In the genomic region with DNA sequence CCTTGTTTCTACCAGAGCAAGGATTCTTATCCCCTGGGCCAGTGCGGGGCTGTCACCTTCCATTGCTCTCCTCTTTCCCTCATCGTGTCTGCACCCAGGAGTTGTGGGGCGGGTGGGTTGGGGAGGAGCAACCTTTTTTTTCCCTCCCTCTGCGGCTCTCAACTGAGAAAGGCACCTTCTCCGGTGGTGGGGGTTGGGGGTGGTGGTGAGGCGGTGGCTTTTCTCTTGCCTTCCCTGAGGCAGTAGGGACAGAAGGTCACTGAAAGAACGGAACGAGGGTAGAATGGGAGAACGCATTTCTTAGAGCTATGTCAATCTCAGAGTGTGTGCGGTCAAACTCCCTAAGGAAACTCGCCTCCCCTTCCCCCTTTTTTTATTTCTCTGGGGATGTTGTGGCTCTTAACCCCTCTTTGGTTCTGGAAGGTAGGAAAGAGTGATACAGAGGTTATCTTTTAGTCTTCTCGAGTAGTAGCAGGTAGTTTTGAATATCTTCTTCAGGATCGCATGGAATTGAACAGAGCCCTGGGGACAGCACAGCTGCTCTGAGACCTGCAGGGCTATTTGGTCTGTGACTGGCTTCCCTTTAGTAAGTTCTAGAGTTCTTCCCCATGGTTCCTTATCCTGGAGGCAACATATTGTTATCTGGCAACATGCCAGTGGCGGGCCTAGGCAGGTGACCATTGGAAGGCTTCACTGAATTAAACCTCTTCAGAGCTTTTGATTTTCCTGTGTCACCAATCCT, we compare ENCODE assay signal across 8 cellular contexts. TPM values are rescaled to one million over a fixed set of nuclear protein-coding genes. Genes with fewer than 3 reads are reported as not detected.
DNase-seq lines count a peak whose midpoint lies in the region; ATAC-seq and TF ChIP-seq lines count a peak whose summit lies in the region.

No MANE protein-coding gene starts in this region.

- H3K27ac Mint-ChIP-seq in neural crest cell (ENCODE audit: unreplicated experiment): peak overlapping the region; percentile 99

- H3F3A ChIP-seq in PC-3 (ENCODE audit: low read length, unreplicated experiment): no peaks in the 10 kb centered on the region

- no peaks in the 10 kb centered on the region for H3K27me3 Mint-ChIP-seq in neural crest cell (ENCODE audit: low read depth)

- peaks cover 45% of the 10 kb centered on the region for H4K20me1 ChIP-seq in PC-3 (ENCODE audit: low read length)

- H3K36me3 ChIP-seq in HAP-1 (replicated peaks): peaks cover 7% of the 10 kb centered on the region; the same call in 1 of the 2 replicates
- peaks cover 3% of the 10 kb centered on the region; the same call in 1 of the 2 replicates for H3K36me3 ChIP-seq in PC-3 (ENCODE audit: low read depth, low read length)
- no peaks in the 10 kb centered on the region for H3K36me3 ChIP-seq in thoracic aorta

- peaks cover 84% of the 10 kb centered on the region for H3K79me2 ChIP-seq in PC-3 (ENCODE audit: low read length)

- H3K36me3 Mint-ChIP-seq in neural crest cell (ENCODE audit: low read depth): no peaks in the 10 kb centered on the region

- intact Hi-C loops in PC-3 (cut with micrococcal nuclease): loop anchor here (1.0 kb wide), 1 partner anchor 49 kb away; no protein-coding TSS in a partner anchor

- TSS peak; percentile 39 for BruUV-seq in PC-3 (replicated peaks; lab: Mats Ljungman, UMichigan)

- no peak overlapping the region for H2AFZ ChIP-seq in PC-3 (ENCODE audit: low read length)

- peak overlapping the region; percentile 97; the same call in 1 of the 2 replicates for H3K27ac ChIP-seq in PC-3 (ENCODE audit: low read length)
- peak overlapping the region; percentile 98 to 99 for H3K27ac ChIP-seq in thoracic aorta

- H3K9me3 ChIP-seq in HAP-1 (no peaks in the 10 kb centered on the region), PC-3 (ENCODE audit: low read length) (no peaks in the 10 kb centered on the region), thoracic aorta (no peaks in the 10 kb centered on the region)

- DNase-seq in AG20443 (ENCODE audit: low spot score) (peak; percentile 34), HAP-1 (ENCODE audit: low spot score in 2 of 2) (peak; percentile 72 to 84), PC-3 (peak; percentile 51), fibroblast of mammary gland (ENCODE audit: low read depth) (no peak), neural crest cell (ENCODE audit: low read depth, low spot score) (peak; percentile 12), thoracic aorta (ENCODE audit: low spot score) (no peak)
- DNase-seq in activated T-helper 1 cell treated with anti-CD3 and anti-CD28 coated beads, Interleukin-2, amount 50 U/mL, for 16 hours (ENCODE audit: low read depth in 1 of 2, low spot score in 1 of 2): peak; percentile 11 to 20

- POLR2A ChIA-PET in PC-3 (lab: Charles Lee; ENCODE audit: unreplicated experiment): no interaction called here

- in situ Hi-C loops in HAP-1 (cut with MboI; ENCODE audit: low sequenced_read_pairs): no loop called here

- no peaks in the 10 kb centered on the region for H3K9me3 Mint-ChIP-seq in neural crest cell

- H3K27me3 ChIP-seq in HAP-1 (ENCODE audit: low read depth): no peaks in the 10 kb centered on the region
- H3K27me3 ChIP-seq in PC-3 (ENCODE audit: low read length): no peaks in the 10 kb centered on the region
- H3K27me3 ChIP-seq in thoracic aorta (replicated peaks; ENCODE audit: insufficient read depth): no peaks in the 10 kb centered on the region

- peaks cover 52% of the 10 kb centered on the region for H3K4me1 Mint-ChIP-seq in neural crest cell

- CTCF ChIA-PET in PC-3 (lab: Charles Lee): no interaction called here

- peaks cover 38% of the 10 kb centered on the region for H3K4me1 ChIP-seq in HAP-1
- H3K4me1 ChIP-seq in PC-3 (ENCODE audit: insufficient read depth, low read length): peaks cover 44% of the 10 kb centered on the region
- peaks cover 45 to 49% of the 10 kb centered on the region in 2 donors for H3K4me1 ChIP-seq in thoracic aorta (ENCODE audit: control insufficient read depth in 1 of 2, low read depth in 2 of 2)

- TF ChIP-seq CTCF in PC-3 (conservative IDR thresholded peaks at IDR 0.05; ENCODE audit: low read depth, low read length) (no peak), fibroblast of mammary gland (conservative IDR thresholded peaks at IDR 0.05; ENCODE audit: control insufficient read depth, insufficient read depth, low read depth, low read length) (no peak), neural crest cell (conservative IDR thresholded peaks at IDR 0.05) (no peak), thoracic aorta (IDR thresholded peaks at IDR 0.05) (no peak)

- peak overlapping the region; percentile 99 for H3K9ac ChIP-seq in PC-3 (ENCODE audit: low read length)

- peak overlapping the region; percentile 91 for H3K4me2 ChIP-seq in PC-3 (ENCODE audit: low read length)

- H3K4me3 Mint-ChIP-seq in neural crest cell: peak overlapping the region; percentile 95

- H3K9me2 ChIP-seq in PC-3 (replicated peaks; ENCODE audit: low read length): no peaks in the 10 kb centered on the region

- ATAC-seq in PC-3 (peak; percentile 10), thoracic aorta (ENCODE audit: insufficient number of reproducible peaks, low FRiP score, low read depth) (no peak), GM19395 (IDR thresholded peaks at IDR 0.05; ENCODE audit: unreplicated experiment) (no peak)

- H3K4me3 ChIP-seq in HAP-1 (peak overlapping the region; percentile 99), PC-3 (ENCODE audit: low read length) (peak overlapping the region; percentile 97), fibroblast of mammary gland (ENCODE audit: control insufficient read depth, low read depth, low read length) (peak overlapping the region; percentile 93), thoracic aorta (peak overlapping the region; percentile 98)

RNA-seq across cellular contexts. Expression of gene CLTC, which starts 1.0 kb away (rescaled TPM):
- 241 and 269 TPM in 2 replicates for total RNA-seq in PC-3 (2014; rRNA removed)
- total RNA-seq in neural crest cell: 244 and 255 TPM in 2 replicates
- total RNA-seq in thoracic aorta: 100 to 1,000 TPM; 273 to 285 TPM

RNA-seq across cellular contexts. Expression of gene DHX40, which starts 55.3 kb away (rescaled TPM):
- total RNA-seq in PC-3 (2014; rRNA removed) (36.6 and 38.9 TPM in 2 replicates), neural crest cell (52.2 and 54.0 TPM in 2 replicates), thoracic aorta (10 to 100 TPM; 31.3 to 33.4 TPM)

Comparison
In these comparisons a context has a peak if more than half of its experiments do, and no peak if none do; other contexts are left out.
1. DNase-seq: peak in AG20443 (single experiment), HAP-1 (2 of 2), PC-3 (single experiment), activated T-helper 1 cell treated with anti-CD3 and anti-CD28 coated beads, Interleukin-2, amount 50 U/mL, for 16 hours (2 of 2) and neural crest cell (single experiment); none in fibroblast of mammary gland (single experiment) and thoracic aorta (single experiment).
2. Peak in every context shown above with its lines, with median percentiles within 50 percentile points of each other: H3K4me3 ChIP-seq.